8 cellular contexts compared by ENCODE assay signal in genomic region chr14:96363751-96364336, GRCh38. TPM values are rescaled to one million over a fixed set of nuclear protein-coding genes. Genes with fewer than 3 reads are reported as not detected.
DNase-seq lines count a peak whose midpoint lies in the region; ATAC-seq and TF ChIP-seq lines count a peak whose summit lies in the region.

No MANE protein-coding gene starts in this region.

- H3K9me3 ChIP-seq in right atrium auricular region: no peaks in the 10 kb centered on the region

- peak overlapping the region; percentile 99 to 100 for H3K4me3 ChIP-seq in right atrium auricular region

- peaks cover 44% of the 10 kb centered on the region for H3K4me1 Mint-ChIP-seq in activated naive CD8-positive, alpha-beta T cell treated with anti-CD3 and anti-CD28 coated beads, Interleukin-2, amount 10 ng/mL, durations not matched to agents 7 days and 5 days

- DNase-seq in AG20443 (ENCODE audit: low spot score) (peak; percentile 55), OCI-M1 (lab: John Stamatoyannopoulos, UW) (peak; percentile 62), right atrium auricular region (ENCODE audit: low spot score) (no peak), putamen (ENCODE audit: low spot score) (peak; percentile 26), NCI-H1048 (lab: John Stamatoyannopoulos, UW) (no peak)
- DNase-seq in activated naive CD8-positive, alpha-beta T cell treated with anti-CD3 and anti-CD28 coated beads, Interleukin-2, amount 10 ng/mL, durations not matched to agents 7 days and 5 days: no peak

- peak overlapping the region; percentile 86 for H3K4me3 Mint-ChIP-seq in activated naive CD8-positive, alpha-beta T cell treated with anti-CD3 and anti-CD28 coated beads, Interleukin-2, amount 10 ng/mL, durations not matched to agents 7 days and 5 days

- peak; percentile 24 for ATAC-seq in GM19023 (IDR thresholded peaks at IDR 0.05; ENCODE audit: unreplicated experiment)
- ATAC-seq in HG03196 (IDR thresholded peaks at IDR 0.05; ENCODE audit: unreplicated experiment): peak; percentile 24
- peak; percentile 19 for ATAC-seq in activated naive CD8-positive, alpha-beta T cell treated with anti-CD3 and anti-CD28 coated beads, Interleukin-2, amount 10 ng/mL, durations not matched to agents 7 days and 5 days (ENCODE audit: low read depth)

- no peaks in the 10 kb centered on the region for H3K27me3 Mint-ChIP-seq in activated naive CD8-positive, alpha-beta T cell treated with anti-CD3 and anti-CD28 coated beads, Interleukin-2, amount 10 ng/mL, durations not matched to agents 7 days and 5 days

- peaks cover 0 to 34% of the 10 kb centered on the region in 2 donors for H3K4me1 ChIP-seq in right atrium auricular region

- no peaks in the 10 kb centered on the region for H3K27me3 ChIP-seq in right atrium auricular region

- peaks cover 2% of the 10 kb centered on the region for H3K9me3 Mint-ChIP-seq in activated naive CD8-positive, alpha-beta T cell treated with anti-CD3 and anti-CD28 coated beads, Interleukin-2, amount 10 ng/mL, durations not matched to agents 7 days and 5 days

- POLR2A ChIA-PET in activated naive CD8-positive, alpha-beta T cell treated with anti-CD3 and anti-CD28 coated beads, Interleukin-2, amount 10 ng/mL, durations not matched to agents 7 days and 5 days (lab: Charles Lee): interaction anchor here (1.4 kb wide), 1 partner anchor 27 kb away, joined by 3 read pairs; no protein-coding TSS in a partner anchor

- H3K27ac Mint-ChIP-seq in activated naive CD8-positive, alpha-beta T cell treated with anti-CD3 and anti-CD28 coated beads, Interleukin-2, amount 10 ng/mL, durations not matched to agents 7 days and 5 days: peak overlapping the region; percentile 76

- H3K36me3 Mint-ChIP-seq in activated naive CD8-positive, alpha-beta T cell treated with anti-CD3 and anti-CD28 coated beads, Interleukin-2, amount 10 ng/mL, durations not matched to agents 7 days and 5 days: peaks cover 5% of the 10 kb centered on the region

- H3K27ac ChIP-seq in right atrium auricular region: peak overlapping the region; percentile 96 to 97

- H3K36me3 ChIP-seq in right atrium auricular region: no peaks in the 10 kb centered on the region

- TF ChIP-seq CTCF in right atrium auricular region (IDR thresholded peaks at IDR 0.05): no peak

RNA-seq across cellular contexts. Expression of gene GSKIP, which starts 0.5 kb away (rescaled TPM):
- total RNA-seq in activated naive CD8-positive, alpha-beta T cell treated with anti-CD3 and anti-CD28 coated beads, Interleukin-2, amount 10 ng/mL, durations not matched to agents 7 days and 5 days: 10 to 100 TPM; 16.9 to 20.1 TPM
- 10 to 100 TPM in 1 of 2 donors, 1 to 10 TPM in 1; 8.7 to 14.8 TPM for total RNA-seq in right atrium auricular region

RNA-seq across cellular contexts. Expression of gene ATG2B, which starts 0.7 kb away (rescaled TPM):
- 10 to 100 TPM; 15.9 to 19.7 TPM for total RNA-seq in activated naive CD8-positive, alpha-beta T cell treated with anti-CD3 and anti-CD28 coated beads, Interleukin-2, amount 10 ng/mL, durations not matched to agents 7 days and 5 days
- total RNA-seq in right atrium auricular region: 10 to 100 TPM; 15.1 to 16.2 TPM

RNA-seq across cellular contexts. Expression of gene AK7, which starts 28.1 kb away (rescaled TPM):
- total RNA-seq in activated naive CD8-positive, alpha-beta T cell treated with anti-CD3 and anti-CD28 coated beads, Interleukin-2, amount 10 ng/mL, durations not matched to agents 7 days and 5 days: under 1 TPM; 0.37 to 0.64 TPM
- 1 to 10 TPM; 1.1 to 2.1 TPM for total RNA-seq in right atrium auricular region

Comparison
In these comparisons a context has a peak if more than half of its experiments do, and no peak if none do; other contexts are left out.
1. DNase-seq: peak in AG20443 (single experiment), OCI-M1 (single experiment) and putamen (single experiment); none in activated naive CD8-positive, alpha-beta T cell treated with anti-CD3 and anti-CD28 coated beads, Interleukin-2, amount 10 ng/mL, durations not matched to agents 7 days and 5 days (single experiment), right atrium auricular region (single experiment) and NCI-H1048 (single experiment).
2. Peak in every context shown above with its lines, with median percentiles within 50 percentile points of each other: ATAC-seq.